ENCODE assay signal across 8 cellular contexts in genomic region chr13:53200498-53201453, GRCh38.
DNase-seq lines count a peak whose midpoint lies in the region; TF ChIP-seq lines count a peak whose summit lies in the region.

No MANE protein-coding gene starts in this region.

- TF ChIP-seq CTCF in type B pancreatic cell (conservative IDR thresholded peaks at IDR 0.05): peak; percentile 92
- no peak for TF ChIP-seq CTCF in MM.1S (IDR thresholded peaks at IDR 0.05; ENCODE audit: low read length)

- DNase-seq in activated naive CD4-positive, alpha-beta T cell treated with anti-CD3 and anti-CD28 coated beads, Interleukin-2, amount 10 ng/mL, durations not matched to agents 7 days and 5 days: peak; percentile 21
- DNase-seq in activated naive CD4-positive, alpha-beta T cell treated with Interleukin-2 at 50 U/mL for 16 hours: no peak
- DNase-seq in cerebellum (ENCODE audit: low spot score) (peak; percentile 3), kidney tubule cell (ENCODE audit: low spot score) (peak; percentile 43), type B pancreatic cell (ENCODE audit: extremely low spot score, unreplicated experiment) (peak; percentile 86), NCI-H1417 treated with DMSO at 0.1 percent for 48 hours (lab: John Stamatoyannopoulos, UW) (no peak), MM.1S (no peak), amniotic stem cell (lab: John Stamatoyannopoulos, UW) (no peak)

- no peak overlapping the region for H3K4me3 ChIP-seq in MM.1S (ENCODE audit: low read length)

- H3K36me3 Mint-ChIP-seq in activated naive CD4-positive, alpha-beta T cell treated with anti-CD3 and anti-CD28 coated beads, Interleukin-2, amount 10 ng/mL, durations not matched to agents 7 days and 5 days: no peaks in the 10 kb centered on the region
- H3K36me3 Mint-ChIP-seq in type B pancreatic cell: no peaks in the 10 kb centered on the region

- CTCF ChIA-PET in activated naive CD4-positive, alpha-beta T cell treated with anti-CD3 and anti-CD28 coated beads, Interleukin-2, amount 10 ng/mL, durations not matched to agents 7 days and 5 days (lab: Charles Lee): no interaction called here

- no peak overlapping the region for H3K27ac Mint-ChIP-seq in activated naive CD4-positive, alpha-beta T cell treated with anti-CD3 and anti-CD28 coated beads, Interleukin-2, amount 10 ng/mL, durations not matched to agents 7 days and 5 days
- H3K27ac Mint-ChIP-seq in type B pancreatic cell: no peak overlapping the region

- H3K4me2 ChIP-seq in MM.1S (ENCODE audit: low read depth, low read length): no peak overlapping the region

- H3K4me1 Mint-ChIP-seq in activated naive CD4-positive, alpha-beta T cell treated with anti-CD3 and anti-CD28 coated beads, Interleukin-2, amount 10 ng/mL, durations not matched to agents 7 days and 5 days: no peaks in the 10 kb centered on the region
- H3K4me1 Mint-ChIP-seq in type B pancreatic cell (ENCODE audit: unreplicated experiment): peaks cover 13% of the 10 kb centered on the region

- no peaks in the 10 kb centered on the region for H3K27me3 ChIP-seq in MM.1S (replicated peaks; ENCODE audit: insufficient read depth, low read length)

- no peak overlapping the region for H2AFZ ChIP-seq in MM.1S (ENCODE audit: low read length)

- H4K20me1 ChIP-seq in MM.1S (ENCODE audit: insufficient read depth, low read length): no peaks in the 10 kb centered on the region

- H3K4me1 ChIP-seq in MM.1S (ENCODE audit: low read length): no peaks in the 10 kb centered on the region

- no peak overlapping the region for H3K27ac ChIP-seq in MM.1S (ENCODE audit: low read length)

- no peak overlapping the region for H3K4me3 Mint-ChIP-seq in activated naive CD4-positive, alpha-beta T cell treated with anti-CD3 and anti-CD28 coated beads, Interleukin-2, amount 10 ng/mL, durations not matched to agents 7 days and 5 days
- no peak overlapping the region for H3K4me3 Mint-ChIP-seq in type B pancreatic cell

- H3F3A ChIP-seq in MM.1S (ENCODE audit: insufficient read depth, low read length): no peaks in the 10 kb centered on the region

- no peaks in the 10 kb centered on the region for H3K79me2 ChIP-seq in MM.1S (ENCODE audit: low read length)

- no peaks in the 10 kb centered on the region for H3K9me3 Mint-ChIP-seq in activated naive CD4-positive, alpha-beta T cell treated with anti-CD3 and anti-CD28 coated beads, Interleukin-2, amount 10 ng/mL, durations not matched to agents 7 days and 5 days
- no peaks in the 10 kb centered on the region for H3K9me3 Mint-ChIP-seq in type B pancreatic cell

- H3K9ac ChIP-seq in MM.1S (ENCODE audit: low read length): no peak overlapping the region

- no peaks in the 10 kb centered on the region for H3K9me3 ChIP-seq in MM.1S (replicated peaks; ENCODE audit: insufficient read depth, low read length)

- H3K27me3 Mint-ChIP-seq in activated naive CD4-positive, alpha-beta T cell treated with anti-CD3 and anti-CD28 coated beads, Interleukin-2, amount 10 ng/mL, durations not matched to agents 7 days and 5 days: peaks cover 31% of the 10 kb centered on the region
- H3K27me3 Mint-ChIP-seq in type B pancreatic cell: peaks cover 58% of the 10 kb centered on the region

- no peaks in the 10 kb centered on the region for H3K36me3 ChIP-seq in MM.1S (replicated peaks; ENCODE audit: insufficient read depth, low read length)

- H3K9me2 ChIP-seq in MM.1S (replicated peaks; ENCODE audit: insufficient read depth, low read length): no peaks in the 10 kb centered on the region

Comparison
In these comparisons a context has a peak if more than half of its experiments do, and no peak if none do; other contexts are left out.
1. DNase-seq: peak in activated naive CD4-positive, alpha-beta T cell treated with anti-CD3 and anti-CD28 coated beads, Interleukin-2, amount 10 ng/mL, durations not matched to agents 7 days and 5 days (single experiment), cerebellum (single experiment), kidney tubule cell (single experiment) and type B pancreatic cell (single experiment); none in activated naive CD4-positive, alpha-beta T cell treated with Interleukin-2 at 50 U/mL for 16 hours (single experiment), NCI-H1417 treated with DMSO at 0.1 percent for 48 hours (single experiment), MM.1S (single experiment) and amniotic stem cell (single experiment).